In genomic region chr3:13254028-13254951, GRCh38 we compare ENCODE assay signal across 1 cellular context.
A peak's percentile ranks its signal among the peaks of the same experiment; 100 is the strongest.
TF ChIP-seq lines count a peak whose summit lies in the region.

No MANE protein-coding gene starts in this region.

TF ChIP-seq in HepG2, 621 proteins besides CTCF, POLR2A, EP300 and RAD21 (continued from another document and continues in another):
- TF ChIP-seq DZIP1 (CRISPR knock-in tag; IDR thresholded peaks at IDR 0.05): no peak
- TF ChIP-seq GATAD2A (CRISPR knock-in tag; IDR thresholded peaks at IDR 0.05): peak; percentile 71
- TF ChIP-seq BRD4 (CRISPR knock-in tag; IDR thresholded peaks at IDR 0.05): peak; percentile 58; the same call in 1 of the 2 replicates
- peak; percentile 57; the same call in 1 of the 2 replicates for TF ChIP-seq ZNF280D (CRISPR knock-in tag; IDR thresholded peaks at IDR 0.05)
- peak; percentile 42; the same call in 1 of the 2 replicates for TF ChIP-seq PPARG (CRISPR knock-in tag; conservative IDR thresholded peaks at IDR 0.05)
- peak; percentile 73 for TF ChIP-seq JUND (CRISPR knock-in tag; IDR thresholded peaks at IDR 0.05)
- TF ChIP-seq NCOR1 (IDR thresholded peaks at IDR 0.05; ENCODE audit: borderline replicate concordance, low read length): peak; percentile 30; the same call in 1 of the 2 replicates
- peak; percentile 84 for TF ChIP-seq FOXP4 (CRISPR knock-in tag; IDR thresholded peaks at IDR 0.05)
- no peak for TF ChIP-seq ZNF576 (CRISPR knock-in tag; IDR thresholded peaks at IDR 0.05)
- no peak for TF ChIP-seq ZNF136 (CRISPR knock-in tag; IDR thresholded peaks at IDR 0.05; ENCODE audit: low read depth)
- no peak for TF ChIP-seq PREB (CRISPR knock-in tag; IDR thresholded peaks at IDR 0.05)
- no peak for TF ChIP-seq NFKBIZ (CRISPR knock-in tag; IDR thresholded peaks at IDR 0.05)
- no peak for TF ChIP-seq TIGD3 (CRISPR knock-in tag; IDR thresholded peaks at IDR 0.05; ENCODE audit: borderline replicate concordance)
- TF ChIP-seq ZNF564 (CRISPR knock-in tag; IDR thresholded peaks at IDR 0.05): peak; percentile 15; the same call in 1 of the 2 replicates
- no peak for TF ChIP-seq ZNF207 (IDR thresholded peaks at IDR 0.05; ENCODE audit: borderline replicate concordance)
- no peak for TF ChIP-seq MBNL3 (CRISPR knock-in tag; conservative IDR thresholded peaks at IDR 0.05)
- TF ChIP-seq ZNF557 (CRISPR knock-in tag; IDR thresholded peaks at IDR 0.05): no peak
- TF ChIP-seq ATF3 (CRISPR knock-in tag; IDR thresholded peaks at IDR 0.05): peak; percentile 47; the same call in 1 of the 2 replicates
- no peak for TF ChIP-seq ZBTB44 (CRISPR knock-in tag; IDR thresholded peaks at IDR 0.05)
- peak; percentile 77; the same call in 1 of the 2 replicates for TF ChIP-seq ZNF512B (CRISPR knock-in tag; IDR thresholded peaks at IDR 0.05; ENCODE audit: borderline replicate concordance)
- no peak for TF ChIP-seq ZSCAN5A (CRISPR knock-in tag; IDR thresholded peaks at IDR 0.05; ENCODE audit: borderline replicate concordance)
- TF ChIP-seq ZNF660 (CRISPR knock-in tag; IDR thresholded peaks at IDR 0.05; ENCODE audit: borderline replicate concordance, low read depth): no peak
- TF ChIP-seq NR2C2 (CRISPR knock-in tag; IDR thresholded peaks at IDR 0.05; ENCODE audit: borderline replicate concordance): peak; percentile 89
- TF ChIP-seq REPIN1 (CRISPR knock-in tag; IDR thresholded peaks at IDR 0.05; ENCODE audit: borderline replicate concordance, low read depth): 0 out of 2 replicates have a peak, but pooled peaks have one; percentile 71
- TF ChIP-seq HNF1A (IDR thresholded peaks at IDR 0.05; ENCODE audit: low read depth): no peak
- TF ChIP-seq HNF1A (CRISPR knock-in tag; IDR thresholded peaks at IDR 0.05; ENCODE audit: borderline replicate concordance): 0 out of 2 replicates have a peak, but pooled peaks have one; percentile 67
